29 cellular contexts compared by ENCODE assay signal in the genomic region with DNA sequence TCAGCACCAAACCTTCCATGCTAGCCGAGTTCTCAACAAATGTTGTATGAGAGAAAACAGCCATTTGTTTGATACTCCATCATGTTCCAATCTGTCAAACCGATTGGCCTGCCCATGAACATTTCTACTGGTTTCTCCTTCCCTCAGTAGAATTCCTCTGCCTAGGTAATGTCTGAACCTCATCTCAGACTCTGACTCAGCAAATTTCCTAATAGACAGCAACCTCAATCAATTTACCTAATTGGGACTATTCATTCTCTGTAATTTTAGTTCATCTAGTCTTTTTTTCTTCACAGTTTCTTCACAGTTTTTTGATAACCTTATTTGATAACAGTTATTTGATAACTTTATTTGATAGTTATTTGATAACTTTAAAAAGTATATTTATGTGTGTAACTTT.
DNase-seq lines count a peak whose midpoint lies in the region; ATAC-seq, FAIRE-seq and TF ChIP-seq lines count a peak whose summit lies in the region.
"Had no signal": no experiment of that assay in that cellular context is flagged by ENCODE, and none has a peak within 500 bp of the region (broad histone marks: within the 10 kb centered on the region; RNA-seq: fewer than 3 reads in every experiment).

No MANE protein-coding gene starts in this region.

- TF ChIP-seq EP300 in HepG2 (IDR thresholded peaks at IDR 0.05; ENCODE audit: low read depth in 2 of 2, low read length in 2 of 2), result no peak
- no peak for TF ChIP-seq EP300 in HepG2 (CRISPR knock-in tag; IDR thresholded peaks at IDR 0.05; ENCODE audit: borderline replicate concordance)
- TF ChIP-seq EP300 in H1 (IDR thresholded peaks at IDR 0.05; ENCODE audit: borderline replicate concordance in 1 of 2, low read depth in 2 of 2, low read length in 2 of 2), result no peak

- H3K79me2 ChIP-seq in HepG2 (ENCODE audit: insufficient read depth, low read length) (no peaks in the 10 kb centered on the region), H1 (ENCODE audit: control insufficient read depth in 1 of 2, insufficient read depth in 2 of 2, low read length in 2 of 2) (no peaks in the 10 kb centered on the region), mesendoderm (ENCODE audit: control insufficient read depth, insufficient read depth, low read length) (no peaks in the 10 kb centered on the region), PC-3 (ENCODE audit: low read length) (no peaks in the 10 kb centered on the region)

- H3K4me2 ChIP-seq in HepG2 (ENCODE audit: low read depth, low read length), result no peak overlapping the region
- H3K4me2 ChIP-seq in H1 (ENCODE audit: insufficient read depth in 1 of 2, low read depth in 2 of 2, low read length in 2 of 2), result no peak overlapping the region
- no peak overlapping the region for H3K4me2 ChIP-seq in mesendoderm (ENCODE audit: low read length)
- H3K4me2 ChIP-seq in PC-3 (ENCODE audit: low read length), result no peak overlapping the region
- H3K4me2 ChIP-seq: BLaER1 had no signal

- H3K18ac ChIP-seq in H1 (ENCODE audit: extremely low read depth, low read length) (no peak overlapping the region), mesendoderm (ENCODE audit: low read length) (no peak overlapping the region)

- H4K5ac ChIP-seq in H1 (ENCODE audit: insufficient read length, low read depth, low read length) (no peak overlapping the region), mesendoderm (ENCODE audit: low read length) (no peak overlapping the region)

- POLR2A ChIA-PET in HepG2 (lab: Yijun Ruan, JAX) (no interaction called here), H1 (lab: Charles Lee; ENCODE audit: partially characterized antibody) (no interaction called here), PC-3 (lab: Charles Lee; ENCODE audit: unreplicated experiment) (no interaction called here)

- intact Hi-C loops in HepG2 (cut with micrococcal nuclease; ENCODE audit: unreplicated experiment) (no loop called here), right lobe of liver (cut with DNase I) (no loop called here), PC-3 (cut with micrococcal nuclease) (no loop called here)

- H3K36me3 ChIP-seq in HepG2 (replicated peaks in 1 of 2; ENCODE audit: control insufficient read depth in 1 of 2, insufficient read depth in 2 of 2, low read length in 2 of 2) (no peaks in the 10 kb centered on the region), right lobe of liver (no peaks in the 10 kb centered on the region), WERI-Rb-1 (no peaks in the 10 kb centered on the region), H1 (ENCODE audit: control insufficient read depth in 2 of 4, insufficient read depth in 4 of 4, low read length in 3 of 4) (no peaks in the 10 kb centered on the region), mesendoderm (ENCODE audit: control insufficient read depth, insufficient read depth, low read length) (no peaks in the 10 kb centered on the region), PC-3 (ENCODE audit: low read depth, low read length) (no peaks in the 10 kb centered on the region)
- H3K36me3 ChIP-seq: BE2C, BLaER1 had no signal

- H3K27me3 ChIP-seq in HepG2 (ENCODE audit: control insufficient read depth in 1 of 2, insufficient read depth in 2 of 2, low read length in 2 of 2) (no peaks in the 10 kb centered on the region), right lobe of liver (no peaks in the 10 kb centered on the region), WERI-Rb-1 (ENCODE audit: insufficient read depth, low read depth, severe bottlenecking) (no peaks in the 10 kb centered on the region), H1 (replicated peaks in 1 of 4; ENCODE audit: control insufficient read depth in 3 of 4, extremely low read depth in 1 of 4, insufficient read depth in 3 of 4, low read length in 3 of 4) (no peaks in the 10 kb centered on the region), mesendoderm (ENCODE audit: insufficient read depth, low read length, poor library complexity) (no peaks in the 10 kb centered on the region), PC-3 (ENCODE audit: low read length) (no peaks in the 10 kb centered on the region)
- H3K27me3 ChIP-seq: BE2C, BLaER1 had no signal

- H2BK120ac ChIP-seq in H1 (replicated peaks; ENCODE audit: low read depth, low read length) (peak overlapping the region; percentile 47), mesendoderm (ENCODE audit: low read depth, low read length) (peak overlapping the region; percentile 45)

- in situ Hi-C loops in HepG2 (cut with HindIII; ENCODE audit: extremely low pct_ligation_motif_present, low pct_unique_long_range_greater_than_20kb), result no loop called here

- H2AK5ac ChIP-seq in H1 (ENCODE audit: low read depth, low read length) (no peak overlapping the region), mesendoderm (ENCODE audit: low read length) (no peak overlapping the region)

- FAIRE-seq in HepG2 (lab: Jason Lieb, UNC) (no peak), H1 (lab: Jason Lieb, UNC) (no peak)
- FAIRE-seq: GM12878, GM12892, GM18507, GM19239 had no signal

- H3K4ac ChIP-seq in H1 (replicated peaks; ENCODE audit: insufficient read length, low read depth, low read length) (no peak overlapping the region), mesendoderm (ENCODE audit: low read depth, low read length) (no peak overlapping the region)

- H4K91ac ChIP-seq in H1 (replicated peaks; ENCODE audit: insufficient read length, low read length), result no peak overlapping the region

- H3K27ac Mint-ChIP-seq in stimulated activated memory B cell treated with anti-CD40 and anti-IgM and Interleukin-4, amounts not matched to agents 10 μg/mL and 1 μg/mL and 100 μg/mL, for 72 hours, result no peak overlapping the region
- H3K27ac Mint-ChIP-seq: CD4-positive, alpha-beta memory T cell; CD4-positive, CD25-positive, alpha-beta regulatory T cell; CD8-positive, alpha-beta memory T cell had no signal

- no TSS peak for BruUV-seq in HepG2 (replicated peaks; lab: Mats Ljungman, UMichigan)
- no TSS peak for BruUV-seq in PC-3 (replicated peaks; lab: Mats Ljungman, UMichigan)

- CTCF ChIA-PET in HepG2 (lab: Yijun Ruan, JAX; ENCODE audit: low intra/inter-chr PET ratio, low total read pairs), result no interaction called here
- CTCF ChIA-PET in H1 (lab: Charles Lee; ENCODE audit: partially characterized antibody), result no interaction called here
- CTCF ChIA-PET in PC-3 (lab: Charles Lee), result no interaction called here

- no peaks in the 10 kb centered on the region for H3K9me2 ChIP-seq in PC-3 (replicated peaks; ENCODE audit: low read length)

- no peaks in the 10 kb centered on the region for H3K36me3 Mint-ChIP-seq in stimulated activated memory B cell treated with anti-CD40 and anti-IgM and Interleukin-4, amounts not matched to agents 10 μg/mL and 1 μg/mL and 100 μg/mL, for 72 hours
- H3K36me3 Mint-ChIP-seq: CD14-positive monocyte; CD4-positive, alpha-beta memory T cell; CD4-positive, CD25-positive, alpha-beta regulatory T cell; CD8-positive, alpha-beta memory T cell had no signal

- no peaks in the 10 kb centered on the region for H3K27me3 Mint-ChIP-seq in stimulated activated memory B cell treated with anti-CD40 and anti-IgM and Interleukin-4, amounts not matched to agents 10 μg/mL and 1 μg/mL and 100 μg/mL, for 72 hours
- H3K27me3 Mint-ChIP-seq: CD4-positive, alpha-beta memory T cell; CD4-positive, CD25-positive, alpha-beta regulatory T cell had no signal

- H3K79me1 ChIP-seq in H1 (ENCODE audit: low read depth, low read length), result no peaks in the 10 kb centered on the region
- no peaks in the 10 kb centered on the region for H3K79me1 ChIP-seq in mesendoderm (ENCODE audit: low read length)

- peaks cover 3% of the 10 kb centered on the region for H3K9me3 Mint-ChIP-seq in stimulated activated memory B cell treated with anti-CD40 and anti-IgM and Interleukin-4, amounts not matched to agents 10 μg/mL and 1 μg/mL and 100 μg/mL, for 72 hours

- H3K23ac ChIP-seq in H1 (ENCODE audit: insufficient read length), result no peak overlapping the region
- H3K23ac ChIP-seq in mesendoderm (ENCODE audit: low read length), result no peak overlapping the region

- TF ChIP-seq POLR2A in HepG2 (IDR thresholded peaks at IDR 0.05; ENCODE audit: insufficient read depth in 1 of 2, low read depth in 2 of 2, low read length in 2 of 2), result no peak
- no peak for TF ChIP-seq POLR2A in right lobe of liver (IDR thresholded peaks at IDR 0.05)
- no peak for TF ChIP-seq POLR2A in H1 (IDR thresholded peaks at IDR 0.05; ENCODE audit: control extremely low read depth in 1 of 2, low read depth in 2 of 2, low read length in 2 of 2)

- H3K56ac ChIP-seq in H1 (replicated peaks; ENCODE audit: insufficient read length, low read depth, low read length), result no peak overlapping the region
- no peak overlapping the region for H3K56ac ChIP-seq in mesendoderm (ENCODE audit: low read length)

- H3K4me1 Mint-ChIP-seq in stimulated activated memory B cell treated with anti-CD40 and anti-IgM and Interleukin-4, amounts not matched to agents 10 μg/mL and 1 μg/mL and 100 μg/mL, for 72 hours, result no peaks in the 10 kb centered on the region
- H3K4me1 Mint-ChIP-seq: CD14-positive monocyte; CD4-positive, alpha-beta memory T cell; CD4-positive, CD25-positive, alpha-beta regulatory T cell; CD8-positive, alpha-beta memory T cell had no signal

- 0 out of 2 replicates have a peak overlapping the region, but pooled peaks have one; percentile 23 for H2BK12ac ChIP-seq in H1 (ENCODE audit: low read depth, low read length)

- TF ChIP-seq CTCF in HepG2 (CRISPR knock-in tag; IDR thresholded peaks at IDR 0.05) (no peak), right lobe of liver (IDR thresholded peaks at IDR 0.05) (no peak), WERI-Rb-1 (IDR thresholded peaks at IDR 0.05; ENCODE audit: low read depth, low read length) (no peak), H1 (IDR thresholded peaks at IDR 0.05; ENCODE audit: control extremely low read depth in 1 of 3, insufficient read depth in 1 of 3, low read depth in 1 of 3, low read length in 3 of 3) (no peak), PC-3 (conservative IDR thresholded peaks at IDR 0.05; ENCODE audit: low read depth, low read length) (no peak)

- WGBS in HepG2 (ENCODE audit: low lambda C conversion rate), result 0% methylated on average over 2 of the region's 2 CpGs
- WGBS in right lobe of liver (ENCODE audit: insufficient coverage, low coverage, low lambda C conversion rate, missing lambda C conversion rate), result 47% methylated on average over 2 of the region's 2 CpGs
- WGBS in H1 (ENCODE audit: extremely low coverage in 1 of 2, insufficient coverage in 1 of 2, insufficient read length in 1 of 2, insufficient replicate concordance in 2 of 2, low coverage in 1 of 2, low lambda C conversion rate in 2 of 2, missing lambda C conversion rate in 1 of 2), 2 experiments, result 93% methylated on average over 2 of the region's 2 CpGs; no CpG with 5 or more reads in 1 of the 2 experiments
- WGBS in mesendoderm (ENCODE audit: extremely low coverage, insufficient coverage, low lambda C conversion rate), result no CpG with 5 or more reads among the region's 2 CpGs

- TF ChIP-seq RAD21 in HepG2 (CRISPR knock-in tag; IDR thresholded peaks at IDR 0.05), result no peak
- no peak for TF ChIP-seq RAD21 in H1 (IDR thresholded peaks at IDR 0.05 in 1 of 2, conservative IDR thresholded peaks at IDR 0.05 in 1 of 2; ENCODE audit: low read depth in 2 of 2, low read length in 2 of 2)

- H4K8ac ChIP-seq in H1 (ENCODE audit: extremely low read depth, insufficient read depth, low read length) (no peak overlapping the region), mesendoderm (ENCODE audit: low read depth, low read length) (no peak overlapping the region)

- H2BK15ac ChIP-seq in H1 (ENCODE audit: low read length), result no peak overlapping the region
- no peak overlapping the region for H2BK15ac ChIP-seq in mesendoderm (replicated peaks; ENCODE audit: low read depth)

- H3K9me3 ChIP-seq in HepG2 (ENCODE audit: low read length) (peaks cover 15% of the 10 kb centered on the region; the same call in 1 of the 2 replicates), right lobe of liver (no peaks in the 10 kb centered on the region), WERI-Rb-1 (ENCODE audit: severe bottlenecking) (no peaks in the 10 kb centered on the region), H1 (ENCODE audit: insufficient read depth in 2 of 2, low read depth in 1 of 2, low read length in 1 of 2) (no peaks in the 10 kb centered on the region), PC-3 (ENCODE audit: low read length) (0 out of 2 replicates have a peak, but pooled peaks cover 7% of the 10 kb centered on the region)
- H3K9me3 ChIP-seq: BE2C, BLaER1 had no signal

- H2BK20ac ChIP-seq in H1 (ENCODE audit: low read length), result no peak overlapping the region

- H3K4me1 ChIP-seq in HepG2 (ENCODE audit: insufficient read depth, low read length), result no peaks in the 10 kb centered on the region
- no peaks in the 10 kb centered on the region for H3K4me1 ChIP-seq in right lobe of liver
- H3K4me1 ChIP-seq in H1 (replicated peaks in 1 of 4; ENCODE audit: control insufficient read depth in 3 of 4, insufficient read depth in 4 of 4, low read length in 3 of 4), result no peaks in the 10 kb centered on the region
- H3K4me1 ChIP-seq in mesendoderm (ENCODE audit: control insufficient read depth, low read depth, low read length), result no peaks in the 10 kb centered on the region
- no peaks in the 10 kb centered on the region for H3K4me1 ChIP-seq in PC-3 (ENCODE audit: insufficient read depth, low read length)
- H3K4me1 ChIP-seq: BLaER1 had no signal

- H3F3A ChIP-seq in PC-3 (ENCODE audit: low read length, unreplicated experiment), result no peaks in the 10 kb centered on the region

- H2BK5ac ChIP-seq in H1 (ENCODE audit: low read depth, low read length) (no peak overlapping the region), mesendoderm (ENCODE audit: low read length) (no peak overlapping the region)

- no peak overlapping the region for H3K9ac ChIP-seq in HepG2 (ENCODE audit: insufficient read depth, low read depth, low read length)
- H3K9ac ChIP-seq in H1 (replicated peaks in 1 of 4; ENCODE audit: extremely low read depth in 1 of 4, low read depth in 3 of 4, low read length in 3 of 4), result no peak overlapping the region
- H3K9ac ChIP-seq in mesendoderm (ENCODE audit: low read length), result no peak overlapping the region
- no peak overlapping the region for H3K9ac ChIP-seq in PC-3 (ENCODE audit: low read length)
- H3K9ac ChIP-seq: BLaER1 had no signal

- H3K4me3 Mint-ChIP-seq in stimulated activated memory B cell treated with anti-CD40 and anti-IgM and Interleukin-4, amounts not matched to agents 10 μg/mL and 1 μg/mL and 100 μg/mL, for 72 hours, result no peak overlapping the region
- H3K4me3 Mint-ChIP-seq: CD14-positive monocyte; CD4-positive, alpha-beta memory T cell; CD4-positive, CD25-positive, alpha-beta regulatory T cell; CD8-positive, alpha-beta memory T cell had no signal

- H3K14ac ChIP-seq in H1 (ENCODE audit: insufficient read length), result no peak overlapping the region

- H3K23me2 ChIP-seq in H1 (ENCODE audit: low read depth, low read length), result no peaks in the 10 kb centered on the region

- H3K27ac ChIP-seq in HepG2 (ENCODE audit: extremely low read length, insufficient read depth, low read length) (no peak overlapping the region), right lobe of liver (no peak overlapping the region), WERI-Rb-1 (peak overlapping the region; percentile 71), H1 (ENCODE audit: low read depth, low read length) (no peak overlapping the region), mesendoderm (ENCODE audit: low read depth, low read length) (no peak overlapping the region), PC-3 (ENCODE audit: low read length) (no peak overlapping the region)
- H3K27ac ChIP-seq: 22Rv1, BLaER1 had no signal

- H4K20me1 ChIP-seq in HepG2 (ENCODE audit: insufficient read depth, low read length) (no peaks in the 10 kb centered on the region), H1 (replicated peaks in 1 of 2; ENCODE audit: control insufficient read depth in 1 of 2, insufficient read depth in 2 of 2, low read length in 2 of 2) (no peaks in the 10 kb centered on the region), PC-3 (ENCODE audit: low read length) (no peaks in the 10 kb centered on the region)
- H4K20me1 ChIP-seq: BLaER1 had no signal

- no peak overlapping the region for H3K4me3 ChIP-seq in HepG2 (replicated peaks in 1 of 3; ENCODE audit: insufficient read depth in 1 of 3, low read depth in 2 of 3, low read length in 3 of 3)
- no peak overlapping the region for H3K4me3 ChIP-seq in right lobe of liver
- no peak overlapping the region for H3K4me3 ChIP-seq in WERI-Rb-1 (ENCODE audit: low read depth, low read length)
- H3K4me3 ChIP-seq in H1 (ENCODE audit: extremely low read depth in 1 of 4, insufficient read depth in 2 of 4, low read depth in 3 of 4, low read length in 4 of 4), result no peak overlapping the region
- no peak overlapping the region for H3K4me3 ChIP-seq in mesendoderm (ENCODE audit: low read length)
- H3K4me3 ChIP-seq in PC-3 (ENCODE audit: low read length), result no peak overlapping the region
- H3K4me3 ChIP-seq: BLaER1, GM12878 had no signal

- H2AFZ ChIP-seq in HepG2 (ENCODE audit: low read length) (no peak overlapping the region), H1 (ENCODE audit: low read length) (0 out of 2 replicates have a peak overlapping the region, but pooled peaks have one; percentile 29), PC-3 (ENCODE audit: low read length) (no peak overlapping the region)

- no peak for ATAC-seq in HepG2
- no peak for ATAC-seq in right lobe of liver
- ATAC-seq in PC-3, result no peak
- no peak for ATAC-seq in stimulated activated memory B cell treated with anti-CD40 and anti-IgM and Interleukin-4, amounts not matched to agents 10 μg/mL and 1 μg/mL and 100 μg/mL, for 72 hours
- ATAC-seq: GM12878 had no signal

- no peak for DNase-seq in HepG2 (ENCODE audit: low spot score)
- no peak for DNase-seq in right lobe of liver
- no peak for DNase-seq in WERI-Rb-1
- DNase-seq in H1 (ENCODE audit: low read depth in 1 of 2, low spot score in 2 of 2), result no peak
- no peak for DNase-seq in mesendoderm
- DNase-seq in occipital lobe (lab: John Stamatoyannopoulos, UW), result no peak
- DNase-seq in PC-3, result no peak
- DNase-seq: ACHN; BE2C; C1 segment of cervical spinal cord; CD4-positive, alpha-beta memory T cell; CD4-positive, CD25-positive, alpha-beta regulatory T cell; CD8-positive, alpha-beta memory T cell; COR-L47; DMS 273 treated with DMSO at 0.1 percent for 48 hours; DMS153; DMS53; DMS79; DND-41; EL; GDM1 had no signal

Comparison
In these comparisons a context has a peak if more than half of its experiments do, and no peak if none do; other contexts are left out.
1. Of the 41 proteins assayed by ChIP-seq in both HepG2 and H1: peak only in HepG2: none; only in H1: none; in both: MAFK; in neither: 40.